ENCODE assay signal across 1 cellular context in the genomic region with DNA sequence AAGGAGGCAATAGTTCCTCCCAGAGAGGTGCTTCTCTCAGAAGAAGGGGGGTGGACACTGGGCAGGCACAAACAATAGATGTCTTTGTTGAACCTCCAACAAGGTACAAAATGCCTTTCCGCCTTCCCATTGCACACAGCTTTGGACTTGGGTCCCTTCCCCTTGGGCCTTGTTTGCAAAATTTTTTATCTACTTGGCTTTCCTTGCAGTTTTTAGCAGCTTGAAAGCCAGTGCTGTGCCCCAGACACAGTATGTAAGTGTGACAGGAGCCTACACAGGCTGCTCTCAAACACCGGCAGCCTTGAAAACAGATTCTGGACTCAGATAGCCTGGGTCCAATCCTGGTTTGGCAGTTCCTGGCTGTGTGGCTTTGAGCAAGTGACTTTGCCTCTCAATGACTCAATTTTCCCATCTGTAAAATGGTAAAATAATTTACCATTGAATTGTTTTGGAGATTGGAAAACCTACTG.
A peak's percentile ranks its signal among the peaks of the same experiment; 100 is the strongest.
TF ChIP-seq lines count a peak whose summit lies in the region.

No MANE protein-coding gene starts in this region.

TF ChIP-seq in HepG2, 621 proteins besides CTCF, POLR2A, EP300 and RAD21 (continued from another document and continues in another):
- TF ChIP-seq, protein P1, sequence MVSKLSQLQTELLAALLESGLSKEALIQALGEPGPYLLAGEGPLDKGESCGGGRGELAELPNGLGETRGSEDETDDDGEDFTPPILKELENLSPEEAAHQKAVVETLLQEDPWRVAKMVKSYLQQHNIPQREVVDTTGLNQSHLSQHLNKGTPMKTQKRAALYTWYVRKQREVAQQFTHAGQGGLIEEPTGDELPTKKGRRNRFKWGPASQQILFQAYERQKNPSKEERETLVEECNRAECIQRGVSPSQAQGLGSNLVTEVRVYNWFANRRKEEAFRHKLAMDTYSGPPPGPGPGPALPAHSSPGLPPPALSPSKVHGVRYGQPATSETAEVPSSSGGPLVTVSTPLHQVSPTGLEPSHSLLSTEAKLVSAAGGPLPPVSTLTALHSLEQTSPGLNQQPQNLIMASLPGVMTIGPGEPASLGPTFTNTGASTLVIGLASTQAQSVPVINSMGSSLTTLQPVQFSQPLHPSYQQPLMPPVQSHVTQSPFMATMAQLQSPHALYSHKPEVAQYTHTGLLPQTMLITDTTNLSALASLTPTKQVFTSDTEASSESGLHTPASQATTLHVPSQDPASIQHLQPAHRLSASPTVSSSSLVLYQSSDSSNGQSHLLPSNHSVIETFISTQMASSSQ (IDR thresholded peaks at IDR 0.05; ENCODE audit: low read depth): peak; percentile 38
- TF ChIP-seq, protein P1 (CRISPR knock-in tag; IDR thresholded peaks at IDR 0.05; ENCODE audit: borderline replicate concordance): peak; percentile 74; the same call in 1 of the 2 replicates
- TF ChIP-seq, protein P2, sequence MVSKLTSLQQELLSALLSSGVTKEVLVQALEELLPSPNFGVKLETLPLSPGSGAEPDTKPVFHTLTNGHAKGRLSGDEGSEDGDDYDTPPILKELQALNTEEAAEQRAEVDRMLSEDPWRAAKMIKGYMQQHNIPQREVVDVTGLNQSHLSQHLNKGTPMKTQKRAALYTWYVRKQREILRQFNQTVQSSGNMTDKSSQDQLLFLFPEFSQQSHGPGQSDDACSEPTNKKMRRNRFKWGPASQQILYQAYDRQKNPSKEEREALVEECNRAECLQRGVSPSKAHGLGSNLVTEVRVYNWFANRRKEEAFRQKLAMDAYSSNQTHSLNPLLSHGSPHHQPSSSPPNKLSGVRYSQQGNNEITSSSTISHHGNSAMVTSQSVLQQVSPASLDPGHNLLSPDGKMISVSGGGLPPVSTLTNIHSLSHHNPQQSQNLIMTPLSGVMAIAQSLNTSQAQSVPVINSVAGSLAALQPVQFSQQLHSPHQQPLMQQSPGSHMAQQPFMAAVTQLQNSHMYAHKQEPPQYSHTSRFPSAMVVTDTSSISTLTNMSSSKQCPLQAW (CRISPR knock-in tag; IDR thresholded peaks at IDR 0.05): no peak
- TF ChIP-seq IRX3 (CRISPR knock-in tag; IDR thresholded peaks at IDR 0.05; ENCODE audit: borderline replicate concordance, low read depth): no peak
- no peak for TF ChIP-seq ATF7 (IDR thresholded peaks at IDR 0.05)
- no peak for TF ChIP-seq ATF7 (CRISPR knock-in tag; IDR thresholded peaks at IDR 0.05)
- TF ChIP-seq ARNTL (CRISPR knock-in tag; IDR thresholded peaks at IDR 0.05): 0 out of 2 replicates have a peak, but pooled peaks have one; percentile 47
- TF ChIP-seq ZC3H13 (CRISPR knock-in tag; IDR thresholded peaks at IDR 0.05): no peak
- TF ChIP-seq ZNF44 (CRISPR knock-in tag; IDR thresholded peaks at IDR 0.05): no peak
- TF ChIP-seq, protein P3, sequence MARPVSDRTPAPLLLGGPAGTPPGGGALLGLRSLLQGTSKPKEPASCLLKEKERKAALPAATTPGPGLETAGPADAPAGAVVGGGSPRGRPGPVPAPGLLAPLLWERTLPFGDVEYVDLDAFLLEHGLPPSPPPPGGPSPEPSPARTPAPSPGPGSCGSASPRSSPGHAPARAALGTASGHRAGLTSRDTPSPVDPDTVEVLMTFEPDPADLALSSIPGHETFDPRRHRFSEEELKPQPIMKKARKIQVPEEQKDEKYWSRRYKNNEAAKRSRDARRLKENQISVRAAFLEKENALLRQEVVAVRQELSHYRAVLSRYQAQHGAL (CRISPR knock-in tag; IDR thresholded peaks at IDR 0.05; ENCODE audit: not compliant biosample characterization): no peak
- TF ChIP-seq, protein P4, sequence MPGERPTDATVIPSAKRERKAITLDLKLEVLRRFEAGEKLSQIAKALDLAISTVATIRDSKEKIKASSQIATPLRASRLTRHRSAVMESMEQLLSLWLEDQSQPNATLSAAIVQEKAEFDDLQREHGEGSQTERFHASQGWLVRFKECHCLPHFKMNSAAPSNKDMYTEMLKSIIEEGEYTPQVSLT (CRISPR knock-in tag; IDR thresholded peaks at IDR 0.05; ENCODE audit: borderline replicate concordance, low read depth): no peak
- TF ChIP-seq BHLHE40 (IDR thresholded peaks at IDR 0.05; ENCODE audit: low read length): no peak
- TF ChIP-seq, protein P5, sequence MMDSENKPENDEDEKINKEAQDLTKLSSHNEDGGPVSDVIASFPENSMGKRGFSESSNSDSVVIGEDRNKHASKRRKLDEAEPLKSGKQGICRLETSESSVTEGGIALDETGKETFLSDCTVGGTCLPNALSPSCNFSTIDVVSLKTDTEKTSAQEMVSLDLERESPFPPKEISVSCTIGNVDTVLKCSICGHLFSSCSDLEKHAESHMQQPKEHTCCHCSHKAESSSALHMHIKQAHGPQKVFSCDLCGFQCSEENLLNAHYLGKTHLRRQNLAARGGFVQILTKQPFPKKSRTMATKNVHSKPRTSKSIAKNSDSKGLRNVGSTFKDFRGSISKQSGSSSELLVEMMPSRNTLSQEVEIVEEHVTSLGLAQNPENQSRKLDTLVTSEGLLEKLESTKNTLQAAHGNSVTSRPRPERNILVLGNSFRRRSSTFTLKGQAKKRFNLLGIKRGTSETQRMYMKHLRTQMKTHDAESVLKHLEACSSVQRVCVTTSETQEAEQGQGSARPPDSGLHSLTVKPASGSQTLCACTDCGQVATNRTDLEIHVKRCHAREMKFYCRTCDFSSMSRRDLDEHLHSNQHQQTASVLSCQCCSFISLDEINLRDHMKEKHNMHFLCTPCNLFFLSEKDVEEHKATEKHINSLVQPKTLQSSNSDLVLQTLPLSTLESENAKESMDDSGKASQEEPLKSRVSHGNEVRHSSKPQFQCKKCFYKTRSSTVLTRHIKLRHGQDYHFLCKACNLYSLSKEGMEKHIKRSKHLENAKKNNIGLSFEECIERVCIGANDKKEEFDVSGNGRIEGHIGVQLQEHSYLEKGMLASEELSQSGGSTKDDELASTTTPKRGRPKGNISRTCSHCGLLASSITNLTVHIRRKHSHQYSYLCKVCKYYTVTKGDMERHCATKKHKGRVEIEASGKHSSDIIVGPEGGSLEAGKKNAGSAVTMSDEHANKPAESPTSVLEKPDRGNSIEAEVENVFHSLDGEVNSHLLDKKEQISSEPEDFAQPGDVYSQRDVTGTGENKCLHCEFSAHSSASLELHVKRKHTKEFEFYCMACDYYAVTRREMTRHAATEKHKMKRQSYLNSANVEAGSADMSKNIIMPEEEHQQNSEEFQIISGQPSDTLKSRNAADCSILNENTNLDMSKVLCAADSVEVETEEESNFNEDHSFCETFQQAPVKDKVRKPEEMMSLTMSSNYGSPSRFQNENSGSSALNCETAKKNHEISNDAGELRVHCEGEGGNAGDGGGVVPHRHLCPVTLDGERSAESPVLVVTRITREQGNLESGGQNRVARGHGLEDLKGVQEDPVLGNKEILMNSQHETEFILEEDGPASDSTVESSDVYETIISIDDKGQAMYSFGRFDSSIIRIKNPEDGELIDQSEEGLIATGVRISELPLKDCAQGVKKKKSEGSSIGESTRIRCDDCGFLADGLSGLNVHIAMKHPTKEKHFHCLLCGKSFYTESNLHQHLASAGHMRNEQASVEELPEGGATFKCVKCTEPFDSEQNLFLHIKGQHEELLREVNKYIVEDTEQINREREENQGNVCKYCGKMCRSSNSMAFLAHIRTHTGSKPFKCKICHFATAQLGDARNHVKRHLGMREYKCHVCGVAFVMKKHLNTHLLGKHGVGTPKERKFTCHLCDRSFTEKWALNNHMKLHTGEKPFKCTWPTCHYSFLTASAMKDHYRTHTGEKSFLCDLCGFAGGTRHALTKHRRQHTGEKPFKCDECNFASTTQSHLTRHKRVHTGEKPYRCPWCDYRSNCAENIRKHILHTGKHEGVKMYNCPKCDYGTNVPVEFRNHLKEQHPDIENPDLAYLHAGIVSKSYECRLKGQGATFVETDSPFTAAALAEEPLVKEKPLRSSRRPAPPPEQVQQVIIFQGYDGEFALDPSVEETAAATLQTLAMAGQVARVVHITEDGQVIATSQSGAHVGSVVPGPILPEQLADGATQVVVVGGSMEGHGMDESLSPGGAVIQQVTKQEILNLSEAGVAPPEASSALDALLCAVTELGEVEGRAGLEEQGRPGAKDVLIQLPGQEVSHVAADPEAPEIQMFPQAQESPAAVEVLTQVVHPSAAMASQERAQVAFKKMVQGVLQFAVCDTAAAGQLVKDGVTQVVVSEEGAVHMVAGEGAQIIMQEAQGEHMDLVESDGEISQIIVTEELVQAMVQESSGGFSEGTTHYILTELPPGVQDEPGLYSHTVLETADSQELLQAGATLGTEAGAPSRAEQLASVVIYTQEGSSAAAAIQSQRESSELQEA (CRISPR knock-in tag; IDR thresholded peaks at IDR 0.05; ENCODE audit: not compliant biosample characterization): no peak
- no peak for TF ChIP-seq ZNF468 (CRISPR knock-in tag; IDR thresholded peaks at IDR 0.05)
- TF ChIP-seq HDAC1 (CRISPR knock-in tag; IDR thresholded peaks at IDR 0.05): peak; percentile 61
- TF ChIP-seq, protein P6, sequence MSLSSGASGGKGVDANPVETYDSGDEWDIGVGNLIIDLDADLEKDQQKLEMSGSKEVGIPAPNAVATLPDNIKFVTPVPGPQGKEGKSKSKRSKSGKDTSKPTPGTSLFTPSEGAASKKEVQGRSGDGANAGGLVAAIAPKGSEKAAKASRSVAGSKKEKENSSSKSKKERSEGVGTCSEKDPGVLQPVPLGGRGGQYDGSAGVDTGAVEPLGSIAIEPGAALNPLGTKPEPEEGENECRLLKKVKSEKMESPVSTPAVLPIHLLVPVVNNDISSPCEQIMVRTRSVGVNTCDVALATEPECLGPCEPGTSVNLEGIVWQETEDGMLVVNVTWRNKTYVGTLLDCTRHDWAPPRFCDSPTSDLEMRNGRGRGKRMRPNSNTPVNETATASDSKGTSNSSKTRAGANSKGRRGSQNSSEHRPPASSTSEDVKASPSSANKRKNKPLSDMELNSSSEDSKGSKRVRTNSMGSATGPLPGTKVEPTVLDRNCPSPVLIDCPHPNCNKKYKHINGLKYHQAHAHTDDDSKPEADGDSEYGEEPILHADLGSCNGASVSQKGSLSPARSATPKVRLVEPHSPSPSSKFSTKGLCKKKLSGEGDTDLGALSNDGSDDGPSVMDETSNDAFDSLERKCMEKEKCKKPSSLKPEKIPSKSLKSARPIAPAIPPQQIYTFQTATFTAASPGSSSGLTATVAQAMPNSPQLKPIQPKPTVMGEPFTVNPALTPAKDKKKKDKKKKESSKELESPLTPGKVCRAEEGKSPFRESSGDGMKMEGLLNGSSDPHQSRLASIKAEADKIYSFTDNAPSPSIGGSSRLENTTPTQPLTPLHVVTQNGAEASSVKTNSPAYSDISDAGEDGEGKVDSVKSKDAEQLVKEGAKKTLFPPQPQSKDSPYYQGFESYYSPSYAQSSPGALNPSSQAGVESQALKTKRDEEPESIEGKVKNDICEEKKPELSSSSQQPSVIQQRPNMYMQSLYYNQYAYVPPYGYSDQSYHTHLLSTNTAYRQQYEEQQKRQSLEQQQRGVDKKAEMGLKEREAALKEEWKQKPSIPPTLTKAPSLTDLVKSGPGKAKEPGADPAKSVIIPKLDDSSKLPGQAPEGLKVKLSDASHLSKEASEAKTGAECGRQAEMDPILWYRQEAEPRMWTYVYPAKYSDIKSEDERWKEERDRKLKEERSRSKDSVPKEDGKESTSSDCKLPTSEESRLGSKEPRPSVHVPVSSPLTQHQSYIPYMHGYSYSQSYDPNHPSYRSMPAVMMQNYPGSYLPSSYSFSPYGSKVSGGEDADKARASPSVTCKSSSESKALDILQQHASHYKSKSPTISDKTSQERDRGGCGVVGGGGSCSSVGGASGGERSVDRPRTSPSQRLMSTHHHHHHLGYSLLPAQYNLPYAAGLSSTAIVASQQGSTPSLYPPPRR (CRISPR knock-in tag; IDR thresholded peaks at IDR 0.05; ENCODE audit: borderline replicate concordance): peak; percentile 64; the same call in 1 of the 2 replicates
- TF ChIP-seq NFIC (IDR thresholded peaks at IDR 0.05; ENCODE audit: low read length): no peak
- no peak for TF ChIP-seq SMARCE1 (IDR thresholded peaks at IDR 0.05; ENCODE audit: borderline replicate concordance)
- TF ChIP-seq, protein P7, sequence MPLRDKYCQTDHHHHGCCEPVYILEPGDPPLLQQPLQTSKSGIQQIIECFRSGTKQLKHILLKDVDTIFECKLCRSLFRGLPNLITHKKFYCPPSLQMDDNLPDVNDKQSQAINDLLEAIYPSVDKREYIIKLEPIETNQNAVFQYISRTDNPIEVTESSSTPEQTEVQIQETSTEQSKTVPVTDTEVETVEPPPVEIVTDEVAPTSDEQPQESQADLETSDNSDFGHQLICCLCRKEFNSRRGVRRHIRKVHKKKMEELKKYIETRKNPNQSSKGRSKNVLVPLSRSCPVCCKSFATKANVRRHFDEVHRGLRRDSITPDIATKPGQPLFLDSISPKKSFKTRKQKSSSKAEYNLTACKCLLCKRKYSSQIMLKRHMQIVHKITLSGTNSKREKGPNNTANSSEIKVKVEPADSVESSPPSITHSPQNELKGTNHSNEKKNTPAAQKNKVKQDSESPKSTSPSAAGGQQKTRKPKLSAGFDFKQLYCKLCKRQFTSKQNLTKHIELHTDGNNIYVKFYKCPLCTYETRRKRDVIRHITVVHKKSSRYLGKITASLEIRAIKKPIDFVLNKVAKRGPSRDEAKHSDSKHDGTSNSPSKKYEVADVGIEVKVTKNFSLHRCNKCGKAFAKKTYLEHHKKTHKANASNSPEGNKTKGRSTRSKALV (CRISPR knock-in tag; IDR thresholded peaks at IDR 0.05): no peak
- TF ChIP-seq SSRP1 (CRISPR knock-in tag; IDR thresholded peaks at IDR 0.05): no peak
- no peak for TF ChIP-seq KDM2A (CRISPR knock-in tag; IDR thresholded peaks at IDR 0.05; ENCODE audit: borderline replicate concordance, low read depth)
- TF ChIP-seq, protein P8, sequence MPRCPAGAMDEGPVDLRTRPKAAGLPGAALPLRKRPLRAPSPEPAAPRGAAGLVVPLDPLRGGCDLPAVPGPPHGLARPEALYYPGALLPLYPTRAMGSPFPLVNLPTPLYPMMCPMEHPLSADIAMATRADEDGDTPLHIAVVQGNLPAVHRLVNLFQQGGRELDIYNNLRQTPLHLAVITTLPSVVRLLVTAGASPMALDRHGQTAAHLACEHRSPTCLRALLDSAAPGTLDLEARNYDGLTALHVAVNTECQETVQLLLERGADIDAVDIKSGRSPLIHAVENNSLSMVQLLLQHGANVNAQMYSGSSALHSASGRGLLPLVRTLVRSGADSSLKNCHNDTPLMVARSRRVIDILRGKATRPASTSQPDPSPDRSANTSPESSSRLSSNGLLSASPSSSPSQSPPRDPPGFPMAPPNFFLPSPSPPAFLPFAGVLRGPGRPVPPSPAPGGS (CRISPR knock-in tag; IDR thresholded peaks at IDR 0.05): no peak
- no peak for TF ChIP-seq TOE1 (CRISPR knock-in tag; IDR thresholded peaks at IDR 0.05)
- TF ChIP-seq TGIF2 (CRISPR knock-in tag; IDR thresholded peaks at IDR 0.05): no peak
- TF ChIP-seq, protein P9, sequence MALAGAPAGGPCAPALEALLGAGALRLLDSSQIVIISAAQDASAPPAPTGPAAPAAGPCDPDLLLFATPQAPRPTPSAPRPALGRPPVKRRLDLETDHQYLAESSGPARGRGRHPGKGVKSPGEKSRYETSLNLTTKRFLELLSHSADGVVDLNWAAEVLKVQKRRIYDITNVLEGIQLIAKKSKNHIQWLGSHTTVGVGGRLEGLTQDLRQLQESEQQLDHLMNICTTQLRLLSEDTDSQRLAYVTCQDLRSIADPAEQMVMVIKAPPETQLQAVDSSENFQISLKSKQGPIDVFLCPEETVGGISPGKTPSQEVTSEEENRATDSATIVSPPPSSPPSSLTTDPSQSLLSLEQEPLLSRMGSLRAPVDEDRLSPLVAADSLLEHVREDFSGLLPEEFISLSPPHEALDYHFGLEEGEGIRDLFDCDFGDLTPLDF (CRISPR knock-in tag; IDR thresholded peaks at IDR 0.05): no peak
- no peak for TF ChIP-seq PLRG1 (conservative IDR thresholded peaks at IDR 0.05)
